8 cellular contexts compared by ENCODE assay signal in the genomic region with DNA sequence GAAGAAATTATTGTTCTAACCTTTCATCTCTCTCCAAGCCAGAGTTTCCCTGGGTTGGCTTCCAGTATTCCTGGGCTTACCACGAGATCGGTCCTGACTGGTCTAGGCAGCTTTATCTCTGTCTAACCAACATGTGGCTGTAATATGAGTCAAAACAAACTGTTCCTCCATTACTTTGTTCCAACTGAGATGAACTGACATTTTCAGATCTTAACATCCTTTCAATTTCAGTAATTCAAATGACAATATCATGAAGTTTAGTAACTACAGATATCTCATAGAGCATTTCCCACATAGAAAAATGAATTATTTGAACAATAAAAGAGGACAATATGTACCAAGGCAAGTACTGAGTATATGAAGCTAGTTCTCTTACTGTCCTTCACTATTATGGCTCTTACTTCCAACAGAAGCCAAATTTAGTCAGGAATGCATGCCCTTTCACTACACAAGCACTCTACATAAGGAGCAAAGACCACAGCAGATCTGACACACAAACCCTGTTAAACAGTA. TPM values are rescaled to one million over a fixed set of nuclear protein-coding genes. Genes with fewer than 3 reads are reported as not detected.
DNase-seq lines count a peak whose midpoint lies in the region; ATAC-seq and TF ChIP-seq lines count a peak whose summit lies in the region.

No MANE protein-coding gene starts in this region.

- DNase-seq in DMS 273 (lab: John Stamatoyannopoulos, UW; ENCODE audit: unreplicated experiment) (peak; percentile 83), NCI-H1930 (lab: John Stamatoyannopoulos, UW) (peak; percentile 54 to 58), cardiac fibroblast (ENCODE audit: low read depth in 2 of 2) (peak; percentile 63 to 89), neural crest cell (ENCODE audit: low read depth, low spot score) (no peak), NCI-H82 (lab: John Stamatoyannopoulos, UW) (no peak), GM20000 (ENCODE audit: low spot score) (no peak)
- no peak for DNase-seq in effector memory CD4-positive, alpha-beta T cell

- peaks cover 3% of the 10 kb centered on the region for H3K9me3 Mint-ChIP-seq in neural crest cell

- H3K27ac Mint-ChIP-seq in neural crest cell (ENCODE audit: unreplicated experiment), result peak overlapping the region; percentile 9

- H3K9me3 ChIP-seq in effector memory CD4-positive, alpha-beta T cell (ENCODE audit: control insufficient read depth, low read length), result no peaks in the 10 kb centered on the region

- no peak overlapping the region for H3K4me3 ChIP-seq in cardiac fibroblast (replicated peaks in 1 of 2; ENCODE audit: low read depth in 2 of 2, low read length in 2 of 2)
- H3K4me3 ChIP-seq in effector memory CD4-positive, alpha-beta T cell (ENCODE audit: insufficient read depth, low read depth, low read length, poor library complexity, severe bottlenecking), result no peak overlapping the region

- peaks cover 12% of the 10 kb centered on the region for H3K36me3 Mint-ChIP-seq in neural crest cell (ENCODE audit: low read depth)

- H3K4me1 ChIP-seq in effector memory CD4-positive, alpha-beta T cell (ENCODE audit: control insufficient read depth, insufficient read depth, low read length, poor library complexity, severe bottlenecking), result no peaks in the 10 kb centered on the region

- no peak overlapping the region for H3K27ac ChIP-seq in effector memory CD4-positive, alpha-beta T cell (ENCODE audit: insufficient read depth, low read length, poor library complexity, severe bottlenecking)

- TF ChIP-seq CTCF in cardiac fibroblast (IDR thresholded peaks at IDR 0.05; ENCODE audit: low read depth, low read length) (no peak), neural crest cell (conservative IDR thresholded peaks at IDR 0.05) (no peak), GM20000 (IDR thresholded peaks at IDR 0.05; ENCODE audit: extremely low read depth, missing control alignments) (no peak)

- no peak overlapping the region for H3K4me3 Mint-ChIP-seq in neural crest cell

- ATAC-seq in HG03432 (IDR thresholded peaks at IDR 0.05; ENCODE audit: unreplicated experiment), result no peak

- H3K27me3 ChIP-seq in effector memory CD4-positive, alpha-beta T cell (replicated peaks; ENCODE audit: control insufficient read depth, insufficient read depth, low read length, poor library complexity, severe bottlenecking), result no peaks in the 10 kb centered on the region

- peaks cover 9% of the 10 kb centered on the region for H3K4me1 Mint-ChIP-seq in neural crest cell

- no peaks in the 10 kb centered on the region for H3K27me3 Mint-ChIP-seq in neural crest cell (ENCODE audit: low read depth)

- no peaks in the 10 kb centered on the region for H3K36me3 ChIP-seq in effector memory CD4-positive, alpha-beta T cell (ENCODE audit: control insufficient read depth, insufficient read depth, low read length)

RNA-seq across cellular contexts. Expression of gene SLC25A12, which starts 15.5 kb away (rescaled TPM):
- 20.4 and 20.5 TPM in 2 replicates for total RNA-seq in neural crest cell

RNA-seq across cellular contexts. Expression of gene HAT1, which starts 43.7 kb away (rescaled TPM):
- 70.8 and 77.7 TPM in 2 replicates for total RNA-seq in neural crest cell

Comparison
In these comparisons a context has a peak if more than half of its experiments do, and no peak if none do; other contexts are left out.
1. DNase-seq: peak in DMS 273 (single experiment), NCI-H1930 (2 of 2) and cardiac fibroblast (2 of 2); none in neural crest cell (single experiment), NCI-H82 (single experiment), effector memory CD4-positive, alpha-beta T cell (0 of 3) and GM20000 (single experiment).